25 cellular contexts compared by ENCODE assay signal in the genomic region with DNA sequence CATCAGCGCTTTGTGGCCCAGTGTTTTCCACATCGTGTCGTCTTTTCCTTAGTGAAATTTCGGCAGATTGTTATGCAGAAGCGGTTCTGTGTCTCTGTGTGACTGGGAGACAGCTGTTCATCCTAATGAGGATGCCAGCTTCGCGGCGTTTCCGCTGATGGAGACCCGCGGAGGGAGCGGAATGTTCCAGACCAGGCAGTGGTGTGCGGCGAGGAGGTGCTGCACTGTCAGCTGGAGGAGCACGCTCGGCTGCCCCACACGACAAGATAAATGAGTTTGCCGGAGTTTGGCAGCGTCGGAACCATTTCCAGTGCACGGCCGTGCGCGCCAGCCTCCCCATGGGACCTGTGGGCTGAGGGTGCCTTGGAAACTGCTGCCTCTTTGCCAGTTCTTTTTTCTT.
DNase-seq lines count a peak whose midpoint lies in the region; ATAC-seq, FAIRE-seq and TF ChIP-seq lines count a peak whose summit lies in the region.
"Had no signal": no experiment of that assay in that cellular context is flagged by ENCODE, and none has a peak within 500 bp of the region (broad histone marks: within the 10 kb centered on the region; RNA-seq: fewer than 3 reads in every experiment).

No MANE protein-coding gene starts in this region.

- no peak for ATAC-seq in left ventricle myocardium superior
- ATAC-seq in HG03039 (IDR thresholded peaks at IDR 0.05; ENCODE audit: unreplicated experiment): no peak
- ATAC-seq: A549; activated CD8-positive, alpha-beta T cell treated with anti-CD3 and anti-CD28 coated beads for 36 hours; PC-3; right cardiac atrium had no signal

- DNase-seq in right atrium auricular region (ENCODE audit: low spot score) (peak; percentile 11), left ventricle myocardium superior (no peak), dorsolateral prefrontal cortex (peak in 2 of 10 donors; percentile 37 to 56), neuronal stem cell (ENCODE audit: low spot score) (no peak), HUDEP-2 (lab: John Stamatoyannopoulos, UW; ENCODE audit: unreplicated experiment in 76 of 76) (no peak), urothelium cell line (ENCODE audit: low spot score) (no peak)
- no peak for DNase-seq in activated effector memory CD4-positive, alpha-beta T cell treated with Interleukin-2 at 50 U/mL for 16 hours
- DNase-seq: activated CD4-positive, CD25-positive, alpha-beta regulatory T cell; activated CD8-positive, alpha-beta T cell treated with anti-CD3 and anti-CD28 coated beads for 36 hours; activated naive CD4-positive, alpha-beta T cell treated with anti-CD3 and anti-CD28 coated beads for 36 hours; activated T-cell treated with anti-CD3 and anti-CD28 coated beads, Interleukin-2, amount 50 U/mL, for 1 hour; CD4-positive, CD25-positive, alpha-beta regulatory T cell; effector CD4-positive, alpha-beta T cell; foreskin melanocyte; NCI-H748 treated with DMSO at 0.1 percent for 48 hours; occipital lobe; PC-3; Right ventricle myocardium superior; stimulated activated CD4-positive, alpha-beta T cell treated with anti-CD3 and anti-CD28 coated beads, Interleukin-15, amount 100 ng/mL, for 24 hours; T1000 had no signal

- H2BK12ac ChIP-seq in neuronal stem cell (ENCODE audit: low read length): no peak overlapping the region

- H3K4me1 ChIP-seq in right atrium auricular region: peaks cover 0 to 4% of the 10 kb centered on the region in 2 donors
- peaks cover 0 to 2% of the 10 kb centered on the region in 2 donors for H3K4me1 ChIP-seq in neuronal stem cell (ENCODE audit: control insufficient read depth in 2 of 2, insufficient read depth in 1 of 2, low read depth in 1 of 2, low read length in 2 of 2)
- H3K4me1 ChIP-seq: A549 had no signal

- no peak overlapping the region for H3K23ac ChIP-seq in neuronal stem cell (ENCODE audit: low read depth, low read length, poor library complexity)

- intact Hi-C loops in left ventricle myocardium superior (cut with micrococcal nuclease) (no loop called here), dorsolateral prefrontal cortex (cut with DNase I) (no loop called here)

- H3K4me2 ChIP-seq in neuronal stem cell (ENCODE audit: insufficient read depth, low read length, poor library complexity, severe bottlenecking): no peak overlapping the region
- H3K4me2 ChIP-seq: A549 had no signal

- H2BK5ac ChIP-seq in neuronal stem cell (ENCODE audit: low read length): no peak overlapping the region

- no peak for FAIRE-seq in urothelium cell line (lab: Jason Lieb, UNC)
- FAIRE-seq: A549, G401.6, GM18507 had no signal

- H2BK15ac ChIP-seq in neuronal stem cell (ENCODE audit: low read length): no peak overlapping the region

- H3K36me3 ChIP-seq in right atrium auricular region (peaks cover 67% of the 10 kb centered on the region), neuronal stem cell (replicated peaks in 1 of 2; ENCODE audit: control insufficient read depth in 2 of 2, insufficient read depth in 2 of 2, low read length in 2 of 2) (peaks cover 18 to 93% of the 10 kb centered on the region in 2 donors)

- H3K4ac ChIP-seq in neuronal stem cell (ENCODE audit: low read length): no peak overlapping the region

- no peak for TF ChIP-seq CTCF in right atrium auricular region (IDR thresholded peaks at IDR 0.05)
- no peak for TF ChIP-seq CTCF in dorsolateral prefrontal cortex (IDR thresholded peaks at IDR 0.05 in 54 of 56, conservative IDR thresholded peaks at IDR 0.05 in 2 of 56; ENCODE audit: low read depth in 1 of 56, partially characterized antibody in 56 of 56)

- H3K79me1 ChIP-seq in neuronal stem cell (ENCODE audit: low read depth, low read length): peaks cover 2% of the 10 kb centered on the region

- no peak overlapping the region for H2BK120ac ChIP-seq in neuronal stem cell (ENCODE audit: low read depth, low read length)

- no peak overlapping the region for H2AK5ac ChIP-seq in neuronal stem cell (ENCODE audit: low read depth, low read length)

- H3K9me3 ChIP-seq in right atrium auricular region (no peaks in the 10 kb centered on the region), neuronal stem cell (replicated peaks in 1 of 2; ENCODE audit: control insufficient read depth in 2 of 2, insufficient read depth in 1 of 2, low read depth in 1 of 2, low read length in 2 of 2) (peaks cover 0 to 2% of the 10 kb centered on the region in 2 donors)
- H3K9me3 ChIP-seq: A549 had no signal

- no peak overlapping the region for H4K8ac ChIP-seq in neuronal stem cell (ENCODE audit: low read depth, low read length)

- H3K9ac ChIP-seq in neuronal stem cell (ENCODE audit: low read depth, low read length, poor library complexity): peak overlapping the region; percentile 25

- no peak overlapping the region for H4K91ac ChIP-seq in neuronal stem cell (ENCODE audit: low read depth, low read length, poor library complexity)

- no peak overlapping the region for H2AFZ ChIP-seq in neuronal stem cell (ENCODE audit: low read length)

- H3K27ac ChIP-seq in right atrium auricular region: no peak overlapping the region
- peak overlapping the region in 32 of 59 donors; percentile 1 to 85 (median 52) for H3K27ac ChIP-seq in dorsolateral prefrontal cortex
- no peak overlapping the region for H3K27ac ChIP-seq in neuronal stem cell (replicated peaks; ENCODE audit: low read length)
- H3K27ac ChIP-seq: A549 had no signal

- H3K18ac ChIP-seq in neuronal stem cell (ENCODE audit: low read length): peak overlapping the region; percentile 11

- WGBS in neuronal stem cell (ENCODE audit: extremely low coverage in 2 of 2, insufficient read length in 2 of 2, insufficient replicate concordance in 1 of 2), 2 donors: no CpG with 5 or more reads among the region's 24 CpGs

- H3K27me3 ChIP-seq in right atrium auricular region (no peaks in the 10 kb centered on the region), dorsolateral prefrontal cortex (no peaks in the 10 kb centered on the region), neuronal stem cell (ENCODE audit: control insufficient read depth in 3 of 3, insufficient read depth in 3 of 3, low read depth in 1 of 3, low read length in 3 of 3) (no peaks in the 10 kb centered on the region)

- no peak overlapping the region for H3K14ac ChIP-seq in neuronal stem cell (ENCODE audit: low read length)

- H3K4me3 ChIP-seq in right atrium auricular region: no peak overlapping the region
- H3K4me3 ChIP-seq in dorsolateral prefrontal cortex: no peak overlapping the region
- H3K4me3 ChIP-seq in neuronal stem cell (ENCODE audit: low read length in 2 of 2): no peak overlapping the region
- H3K4me3 ChIP-seq: A549 had no signal

Comparison
In these comparisons a context has a peak if more than half of its experiments do, and no peak if none do; other contexts are left out.
1. H3K27ac ChIP-seq: peak in dorsolateral prefrontal cortex (32 of 59); none in right atrium auricular region (0 of 2) and neuronal stem cell (single experiment).